13 cellular contexts compared by ENCODE assay signal in the genomic region with DNA sequence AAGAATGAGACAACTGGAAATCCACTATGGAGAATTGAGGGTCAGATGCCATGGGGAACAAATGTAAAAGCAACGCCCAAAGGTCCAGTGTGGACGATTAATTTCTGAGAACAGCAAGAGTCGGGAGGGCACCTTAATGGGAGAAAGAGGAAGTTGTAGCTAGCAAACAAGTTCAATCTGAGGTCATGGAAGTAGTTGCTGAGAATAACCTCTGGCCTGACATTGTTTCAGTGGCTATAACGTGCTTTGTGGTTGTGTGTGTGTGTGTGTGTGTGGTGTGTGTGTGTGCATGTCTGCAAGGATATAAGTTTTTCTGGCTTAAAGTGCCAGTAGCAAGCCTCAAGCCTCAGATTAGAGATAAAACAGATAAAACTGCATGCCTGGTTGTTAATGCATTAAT.
DNase-seq lines count a peak whose midpoint lies in the region; ATAC-seq, FAIRE-seq and TF ChIP-seq lines count a peak whose summit lies in the region.
"Had no signal": no experiment of that assay in that cellular context is flagged by ENCODE, and none has a peak within 500 bp of the region (broad histone marks: within the 10 kb centered on the region; RNA-seq: fewer than 3 reads in every experiment).

No MANE protein-coding gene starts in this region.

- TF ChIP-seq CTCF in HL-60 (IDR thresholded peaks at IDR 0.05; ENCODE audit: insufficient read depth, low read length) = no peak
- no peak for TF ChIP-seq CTCF in bronchial epithelial cell (IDR thresholded peaks at IDR 0.05; ENCODE audit: insufficient read depth, low read length, severe bottlenecking)
- no peak for TF ChIP-seq CTCF in foreskin fibroblast (IDR thresholded peaks at IDR 0.05; ENCODE audit: low read depth, low read length)

- peak; percentile 52 for FAIRE-seq in bronchial epithelial cell (lab: Jason Lieb, UNC)

- H3K36me3 ChIP-seq in bronchial epithelial cell (ENCODE audit: control insufficient read depth, insufficient read depth, low read length) = no peaks in the 10 kb centered on the region
- H3K36me3 ChIP-seq: breast epithelium had no signal

- peak; percentile 73 for ATAC-seq in GM18499 (IDR thresholded peaks at IDR 0.05; ENCODE audit: insufficient read depth, unreplicated experiment)
- peak; percentile 70 for ATAC-seq in GM21576 (IDR thresholded peaks at IDR 0.05; ENCODE audit: unreplicated experiment)
- ATAC-seq in HG03095 (IDR thresholded peaks at IDR 0.05; ENCODE audit: unreplicated experiment) = no peak

- no peaks in the 10 kb centered on the region for H3K27me3 ChIP-seq in HL-60 (ENCODE audit: insufficient read depth, poor library complexity, severe bottlenecking)
- H3K27me3 ChIP-seq in bronchial epithelial cell (ENCODE audit: control insufficient read depth, insufficient read depth, low read length) = no peaks in the 10 kb centered on the region
- H3K27me3 ChIP-seq: breast epithelium had no signal

- DNase-seq in HL-60 (ENCODE audit: low read depth in 1 of 2, low spot score in 1 of 2) (peak; percentile 18 to 37), bronchial epithelial cell (ENCODE audit: low read depth) (no peak), foreskin fibroblast (no peak), COLO829 (ENCODE audit: low spot score) (no peak), NCI-H2107 (lab: John Stamatoyannopoulos, UW) (no peak)
- DNase-seq: activated T-cell treated with anti-CD3 and anti-CD28 coated beads, Interleukin-2, amount 50 U/mL, for 1 hour; stimulated activated CD4-positive, alpha-beta T cell treated with anti-CD3 and anti-CD28 coated beads, Interleukin-4, amount 100 ng/mL, for 24 hours; T1000 had no signal

- H3K27ac ChIP-seq in HL-60 (replicated peaks) = no peak overlapping the region
- H3K27ac ChIP-seq: breast epithelium, parathyroid adenoma had no signal

- H3K4me3 ChIP-seq in HL-60 (replicated peaks; ENCODE audit: insufficient read depth, low read length) (no peak overlapping the region), bronchial epithelial cell (ENCODE audit: low read depth, low read length) (no peak overlapping the region), foreskin fibroblast (ENCODE audit: low read depth in 1 of 2, low read length in 2 of 2) (no peak overlapping the region)
- H3K4me3 ChIP-seq: breast epithelium had no signal

Comparison
In these comparisons a context has a peak if more than half of its experiments do, and no peak if none do; other contexts are left out.
1. DNase-seq: peak in HL-60 (2 of 2); none in bronchial epithelial cell (single experiment), foreskin fibroblast (0 of 2), COLO829 (single experiment) and NCI-H2107 (single experiment).